In genomic region chr17:1592751-1593629, GRCh38 we compare ENCODE assay signal across 8 cellular contexts. TPM values are rescaled to one million over a fixed set of nuclear protein-coding genes. Genes with fewer than 3 reads are reported as not detected.
A peak's percentile ranks its signal among the peaks of the same experiment; 100 is the strongest.
DNase-seq lines count a peak whose midpoint lies in the region; ATAC-seq and TF ChIP-seq lines count a peak whose summit lies in the region.

No MANE protein-coding gene starts in this region.

- no peaks in the 10 kb centered on the region for H4K20me1 ChIP-seq in hepatocyte (ENCODE audit: insufficient read depth, poor library complexity, severe bottlenecking)

- no peak for TF ChIP-seq CTCF in hepatocyte (IDR thresholded peaks at IDR 0.05; ENCODE audit: poor library complexity)

- H3K36me3 ChIP-seq in hepatocyte (replicated peaks; ENCODE audit: insufficient read depth, low read depth) = no peaks in the 10 kb centered on the region
- no peaks in the 10 kb centered on the region for H3K36me3 ChIP-seq in effector memory CD4-positive, alpha-beta T cell (ENCODE audit: control insufficient read depth, insufficient read depth, low read length)

- DNase-seq in hepatocyte (ENCODE audit: low spot score) (peak; percentile 84), HCEC 1CT (no peak), NCI-H2227 treated with DMSO at 0.1 percent for 48 hours (lab: John Stamatoyannopoulos, UW) (no peak)
- DNase-seq in effector memory CD4-positive, alpha-beta T cell = no peak
- DNase-seq in activated CD8-positive, alpha-beta memory T cell treated with anti-CD3 and anti-CD28 coated beads, Interleukin-2, amount 50 U/mL, for 48 hours = no peak

- H3K4me3 ChIP-seq in hepatocyte = no peak overlapping the region
- no peak overlapping the region for H3K4me3 ChIP-seq in effector memory CD4-positive, alpha-beta T cell (ENCODE audit: insufficient read depth, low read depth, low read length, poor library complexity, severe bottlenecking)

- H3K79me2 ChIP-seq in hepatocyte = no peaks in the 10 kb centered on the region

- H3K9me3 ChIP-seq in hepatocyte (ENCODE audit: low read depth) = no peaks in the 10 kb centered on the region
- no peaks in the 10 kb centered on the region for H3K9me3 ChIP-seq in effector memory CD4-positive, alpha-beta T cell (ENCODE audit: control insufficient read depth, low read length)

- 63% methylated on average over 21 of the region's 25 CpGs for WGBS in hepatocyte (ENCODE audit: low lambda C conversion rate, missing lambda C conversion rate)

- peak overlapping the region; percentile 84 for H3K27ac ChIP-seq in hepatocyte
- H3K27ac ChIP-seq in effector memory CD4-positive, alpha-beta T cell (ENCODE audit: insufficient read depth, low read length, poor library complexity, severe bottlenecking) = no peak overlapping the region

- H3K27me3 ChIP-seq in hepatocyte = no peaks in the 10 kb centered on the region
- H3K27me3 ChIP-seq in effector memory CD4-positive, alpha-beta T cell (replicated peaks; ENCODE audit: control insufficient read depth, insufficient read depth, low read length, poor library complexity, severe bottlenecking) = no peaks in the 10 kb centered on the region

- H2AFZ ChIP-seq in hepatocyte = no peak overlapping the region

- peak; percentile 70 for ATAC-seq in GM18498 (IDR thresholded peaks at IDR 0.05; ENCODE audit: unreplicated experiment)
- ATAC-seq in GM21529 (IDR thresholded peaks at IDR 0.05; ENCODE audit: unreplicated experiment) = peak; percentile 61
- peak; percentile 53 for ATAC-seq in HG03558 (IDR thresholded peaks at IDR 0.05; ENCODE audit: extremely low read depth, unreplicated experiment)

- no peaks in the 10 kb centered on the region for H3K9me2 ChIP-seq in hepatocyte (replicated peaks; ENCODE audit: insufficient read depth)

- H3K4me2 ChIP-seq in hepatocyte = peak overlapping the region; percentile 41

- peaks cover 47% of the 10 kb centered on the region for H3K4me1 ChIP-seq in hepatocyte (ENCODE audit: insufficient read depth)
- no peaks in the 10 kb centered on the region for H3K4me1 ChIP-seq in effector memory CD4-positive, alpha-beta T cell (ENCODE audit: control insufficient read depth, insufficient read depth, low read length, poor library complexity, severe bottlenecking)

RNA-seq across cellular contexts. Expression of gene PITPNA, which starts 30.4 kb away (rescaled TPM):
- 25.4 and 26.8 TPM in 2 replicates for total RNA-seq in hepatocyte
- polyA plus RNA-seq in hepatocyte = 55.0 and 58.0 TPM in 2 replicates

RNA-seq across cellular contexts. Expression of gene SLC43A2, which starts 35.6 kb away (rescaled TPM):
- 6.0 and 6.1 TPM in 2 replicates for total RNA-seq in hepatocyte
- polyA plus RNA-seq in hepatocyte = 9.8 and 10.2 TPM in 2 replicates

RNA-seq across cellular contexts. Expression of gene SCARF1, which starts 52.5 kb away (rescaled TPM):
- 0.93 and 1.2 TPM in 2 replicates for total RNA-seq in hepatocyte
- polyA plus RNA-seq in hepatocyte = 1.0 and 2.0 TPM in 2 replicates

RNA-seq across cellular contexts. Expression of gene RILP, which starts 56.7 kb away (rescaled TPM):
- 10.3 and 13.7 TPM in 2 replicates for total RNA-seq in hepatocyte
- polyA plus RNA-seq in hepatocyte = 9.9 and 11.1 TPM in 2 replicates
